In genomic region chr10:97851341-97852001, GRCh38 we compare ENCODE assay signal across 10 cellular contexts. TPM values are rescaled to one million over a fixed set of nuclear protein-coding genes. Genes with fewer than 3 reads are reported as not detected.
DNase-seq lines count a peak whose midpoint lies in the region; ATAC-seq, FAIRE-seq and TF ChIP-seq lines count a peak whose summit lies in the region.
"Had no signal": no experiment of that assay in that cellular context is flagged by ENCODE, and none has a peak within 500 bp of the region (broad histone marks: within the 10 kb centered on the region; RNA-seq: fewer than 3 reads in every experiment).

No MANE protein-coding gene starts in this region.

- peaks cover 3% of the 10 kb centered on the region for H3K27me3 ChIP-seq in bronchial epithelial cell (ENCODE audit: control insufficient read depth, insufficient read depth, low read length)
- peaks cover 0 to 6% (median 0%) of the 10 kb centered on the region in 3 donors for H3K27me3 ChIP-seq in psoas muscle (ENCODE audit: insufficient read depth in 3 of 3, low read length in 2 of 3)

- peak; percentile 32 for FAIRE-seq in bronchial epithelial cell (lab: Jason Lieb, UNC)

- no peaks in the 10 kb centered on the region for H3K9me3 ChIP-seq in psoas muscle

- no peaks in the 10 kb centered on the region for H3K27me3 Mint-ChIP-seq in T-cell

- TF ChIP-seq CTCF in bronchial epithelial cell (IDR thresholded peaks at IDR 0.05; ENCODE audit: insufficient read depth, low read length, severe bottlenecking): no peak
- TF ChIP-seq CTCF in psoas muscle (IDR thresholded peaks at IDR 0.05): no peak

- peaks cover 9% of the 10 kb centered on the region for H3K36me3 Mint-ChIP-seq in T-cell

- CTCF ChIA-PET in T-cell (lab: Charles Lee): interaction anchor here in 1 of 2 donors (0.6 kb wide), 2 partner anchors 169 to 1165 kb away, joined by 3 to 4 read pairs; no protein-coding TSS in a partner anchor

- H3K4me1 Mint-ChIP-seq in T-cell: peaks cover 43 to 53% (median 46%) of the 10 kb centered on the region in 3 donors

- ATAC-seq in T-cell (replicated peaks in 1 of 4) (peak; percentile 59 to 66 (median 63)), psoas muscle (peak; percentile 53 to 77 (median 57)), HG03135 (IDR thresholded peaks at IDR 0.05; ENCODE audit: unreplicated experiment) (no peak), SK-N-SH treated with all-trans-retinoic acid at 6 μM for 48 hours (no peak; the same call in 2 of the 3 replicates)

- H3K9me3 Mint-ChIP-seq in T-cell: no peaks in the 10 kb centered on the region

- peaks cover 8% of the 10 kb centered on the region for H3K4me1 ChIP-seq in psoas muscle

- no peaks in the 10 kb centered on the region for H3K36me3 ChIP-seq in bronchial epithelial cell (ENCODE audit: control insufficient read depth, insufficient read depth, low read length)
- no peaks in the 10 kb centered on the region for H3K36me3 ChIP-seq in psoas muscle (ENCODE audit: insufficient read depth in 1 of 2, low read depth in 1 of 2)

- H3K4me3 ChIP-seq in bronchial epithelial cell (ENCODE audit: low read depth, low read length): no peak overlapping the region
- no peak overlapping the region for H3K4me3 ChIP-seq in psoas muscle

- POLR2A ChIA-PET in T-cell (lab: Charles Lee): no interaction called here

- DNase-seq in Kasumi-1 (lab: John Stamatoyannopoulos, UW): peak; percentile 41 to 63
- peak in 20 of 34 experiments; percentile 13 to 33 (median 21) for DNase-seq in T-cell
- DNase-seq in bronchial epithelial cell (ENCODE audit: low read depth): no peak
- no peak for DNase-seq in psoas muscle
- no peak for DNase-seq in NCI-H1092 (lab: John Stamatoyannopoulos, UW)
- DNase-seq: erythroblast, GF-D8, kidney glomerular epithelial cell had no signal

- peak overlapping the region; percentile 38 for H3K27ac ChIP-seq in psoas muscle

- H3K27ac Mint-ChIP-seq in T-cell: peak overlapping the region; percentile 58 to 82

- 42 to 48% (median 45%) methylated on average over 7 of the region's 7 CpGs for WGBS in psoas muscle, 3 donors

- intact Hi-C loops in psoas muscle (cut with DNase I): loop anchor here in 1 of 2 donors (5.0 kb wide), 1 partner anchor 84 kb away; no protein-coding TSS in a partner anchor

- H3K4me3 Mint-ChIP-seq in T-cell: peak overlapping the region; percentile 83 to 90 (median 89)

TF ChIP-seq in SK-N-SH treated with all-trans-retinoic acid at 6 μM for 48 hours, 23 proteins besides CTCF, POLR2A, EP300 and RAD21:
- TF ChIP-seq ISL1 (CRISPR knock-in tag; IDR thresholded peaks at IDR 0.05) (no peak), OSR1 (CRISPR knock-in tag; IDR thresholded peaks at IDR 0.05) (no peak), TOX (CRISPR knock-in tag; IDR thresholded peaks at IDR 0.05; ENCODE audit: borderline replicate concordance) (no peak), ZNF8 (CRISPR knock-in tag; IDR thresholded peaks at IDR 0.05) (no peak), BACH2 (CRISPR knock-in tag; IDR thresholded peaks at IDR 0.05; ENCODE audit: borderline replicate concordance) (no peak), PATZ1 (CRISPR knock-in tag; IDR thresholded peaks at IDR 0.05; ENCODE audit: borderline replicate concordance) (no peak), SNAI2 (CRISPR knock-in tag; IDR thresholded peaks at IDR 0.05) (no peak), ZNF70 (CRISPR knock-in tag; IDR thresholded peaks at IDR 0.05) (no peak), ZFP3 (CRISPR knock-in tag; IDR thresholded peaks at IDR 0.05) (no peak), TCF4 (CRISPR knock-in tag; IDR thresholded peaks at IDR 0.05; ENCODE audit: borderline replicate concordance) (no peak)
- TF ChIP-seq, protein P1, sequence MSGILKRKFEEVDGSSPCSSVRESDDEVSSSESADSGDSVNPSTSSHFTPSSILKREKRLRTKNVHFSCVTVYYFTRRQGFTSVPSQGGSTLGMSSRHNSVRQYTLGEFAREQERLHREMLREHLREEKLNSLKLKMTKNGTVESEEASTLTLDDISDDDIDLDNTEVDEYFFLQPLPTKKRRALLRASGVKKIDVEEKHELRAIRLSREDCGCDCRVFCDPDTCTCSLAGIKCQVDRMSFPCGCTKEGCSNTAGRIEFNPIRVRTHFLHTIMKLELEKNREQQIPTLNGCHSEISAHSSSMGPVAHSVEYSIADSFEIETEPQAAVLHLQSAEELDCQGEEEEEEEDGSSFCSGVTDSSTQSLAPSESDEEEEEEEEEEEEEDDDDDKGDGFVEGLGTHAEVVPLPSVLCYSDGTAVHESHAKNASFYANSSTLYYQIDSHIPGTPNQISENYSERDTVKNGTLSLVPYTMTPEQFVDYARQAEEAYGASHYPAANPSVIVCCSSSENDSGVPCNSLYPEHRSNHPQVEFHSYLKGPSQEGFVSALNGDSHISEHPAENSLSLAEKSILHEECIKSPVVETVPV (CRISPR knock-in tag; IDR thresholded peaks at IDR 0.05): no peak

RNA-seq across cellular contexts. Expression of gene GOLGA7B, which starts 1.8 kb away (rescaled TPM):
- 10 to 100 TPM in 4 of 5 donors, 1 to 10 TPM in 1; 9.4 to 16.7 (median 12.2) TPM for total RNA-seq in T-cell
- under 0.01 and 0.26 TPM in 2 replicates for total RNA-seq in bronchial epithelial cell
- total RNA-seq in psoas muscle: 1 to 10 TPM in 2 of 4 donors, under 1 TPM in 2; 0.19 to 4.1 (median 0.99) TPM
- polyA plus RNA-seq in psoas muscle: 1 to 10 TPM in 1 of 3 donors, under 1 TPM in 2; 0.46 to 1.6 (median 0.77) TPM

Comparison
In these comparisons a context has a peak if more than half of its experiments do, and no peak if none do; other contexts are left out.
1. DNase-seq: peak in Kasumi-1 (2 of 2) and T-cell (20 of 34); none in bronchial epithelial cell (single experiment), psoas muscle (0 of 2) and NCI-H1092 (single experiment).
2. ATAC-seq: peak in T-cell (4 of 4) and psoas muscle (4 of 4); none in HG03135 (single experiment) and SK-N-SH treated with all-trans-retinoic acid at 6 μM for 48 hours (single experiment).